Comparison of ENCODE assay signal across 1 cellular context in the genomic region with DNA sequence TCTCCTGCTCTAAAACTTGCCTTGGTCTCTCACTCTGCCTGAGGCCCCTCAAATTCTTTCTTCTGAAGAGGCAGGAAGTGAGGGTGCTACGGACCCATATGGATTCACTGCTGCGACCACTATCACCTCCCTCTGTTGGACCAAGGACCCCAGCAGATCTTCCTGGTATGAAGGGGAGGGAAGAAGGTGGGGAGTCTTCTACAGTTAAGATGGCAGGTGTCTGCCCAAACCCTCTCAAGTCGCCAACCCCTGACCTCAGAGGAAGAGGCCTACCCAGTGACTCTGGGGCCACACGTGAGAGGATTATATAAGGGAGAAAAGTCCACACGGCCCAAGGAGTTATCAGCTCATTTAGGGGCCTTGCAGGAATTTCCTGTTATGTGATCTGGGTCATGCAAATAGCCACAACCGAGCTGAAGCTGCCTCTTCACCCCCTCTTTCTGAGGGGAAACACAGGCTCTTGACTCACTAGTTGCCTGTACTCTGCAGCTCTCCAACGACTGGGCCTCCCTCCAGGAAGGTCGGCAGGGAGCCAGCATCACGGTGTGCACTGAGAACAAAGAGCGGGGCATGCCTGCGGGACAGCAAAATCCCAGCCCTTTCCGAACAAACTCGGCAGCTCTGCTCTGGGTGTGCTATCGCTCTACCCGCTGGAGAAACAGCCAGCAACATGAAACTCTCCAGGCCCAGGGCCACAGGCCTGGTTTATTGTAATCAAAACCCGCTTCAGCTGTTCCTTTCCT.
TF ChIP-seq lines count a peak whose summit lies in the region.

No MANE protein-coding gene starts in this region.

TF ChIP-seq in GM12878, 131 proteins besides CTCF, POLR2A, EP300 and RAD21 (continued from another document):
- TF ChIP-seq, protein P1, sequence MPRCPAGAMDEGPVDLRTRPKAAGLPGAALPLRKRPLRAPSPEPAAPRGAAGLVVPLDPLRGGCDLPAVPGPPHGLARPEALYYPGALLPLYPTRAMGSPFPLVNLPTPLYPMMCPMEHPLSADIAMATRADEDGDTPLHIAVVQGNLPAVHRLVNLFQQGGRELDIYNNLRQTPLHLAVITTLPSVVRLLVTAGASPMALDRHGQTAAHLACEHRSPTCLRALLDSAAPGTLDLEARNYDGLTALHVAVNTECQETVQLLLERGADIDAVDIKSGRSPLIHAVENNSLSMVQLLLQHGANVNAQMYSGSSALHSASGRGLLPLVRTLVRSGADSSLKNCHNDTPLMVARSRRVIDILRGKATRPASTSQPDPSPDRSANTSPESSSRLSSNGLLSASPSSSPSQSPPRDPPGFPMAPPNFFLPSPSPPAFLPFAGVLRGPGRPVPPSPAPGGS (IDR thresholded peaks at IDR 0.05; ENCODE audit: borderline replicate concordance, insufficient read depth, low read depth, low read length, poor library complexity, severe bottlenecking): peak; percentile 11
- TF ChIP-seq BHLHE40 (IDR thresholded peaks at IDR 0.05; ENCODE audit: borderline replicate concordance in 1 of 2, low read depth in 2 of 2, low read length in 1 of 2) (peak; percentile 66 to 67), POU2F2 (IDR thresholded peaks at IDR 0.05; ENCODE audit: borderline replicate concordance, low read depth, low read length) (peak; percentile 54; the same call in 1 of the 3 replicates), YY1 (IDR thresholded peaks at IDR 0.05; ENCODE audit: low read depth, low read length) (peak; percentile 45; the same call in 1 of the 2 replicates), POLR2AphosphoS5 (IDR thresholded peaks at IDR 0.05; ENCODE audit: low read length) (no peak), EED (IDR thresholded peaks at IDR 0.05; ENCODE audit: low read depth) (peak; percentile 47; the same call in 1 of the 2 replicates), MTA3 (IDR thresholded peaks at IDR 0.05; ENCODE audit: borderline replicate concordance, low read length) (peak; percentile 73; the same call in 1 of the 2 replicates), SUPT20H (IDR thresholded peaks at IDR 0.05; ENCODE audit: borderline replicate concordance, control insufficient read depth, low read depth, low read length) (no peak)
TF ChIP-seq in GM12878: peak in this region for 9.
